1 cellular context compared by ENCODE assay signal in the genomic region with DNA sequence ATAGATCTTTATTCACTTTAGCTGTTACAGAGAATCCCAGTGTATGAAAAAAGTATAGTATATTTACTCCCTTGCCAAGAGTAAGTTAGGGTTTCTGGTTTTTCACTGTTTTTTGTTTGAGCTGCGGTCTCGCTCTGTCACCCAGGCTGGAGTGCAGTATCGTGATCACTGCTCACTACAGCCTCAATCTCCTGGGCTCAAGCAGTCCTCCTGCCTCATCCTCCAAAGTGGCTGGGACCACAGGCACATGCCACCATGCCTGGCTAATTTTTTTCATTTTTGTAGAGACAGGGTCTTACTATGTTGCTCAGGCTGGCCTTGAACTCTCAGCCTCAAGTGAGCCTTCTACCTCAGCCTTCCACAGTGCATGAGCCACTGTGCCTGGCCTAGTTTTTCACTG.
TF ChIP-seq lines count a peak whose summit lies in the region.

No MANE protein-coding gene starts in this region.

TF ChIP-seq in GM23338, 12 proteins besides CTCF, POLR2A, EP300 and RAD21:
- TF ChIP-seq POLR2AphosphoS5 (IDR thresholded peaks at IDR 0.05; ENCODE audit: low read depth), result no peak
- TF ChIP-seq CREB1 (CRISPR knock-in tag; IDR thresholded peaks at IDR 0.05; ENCODE audit: low read depth), result no peak
- TF ChIP-seq STAT1 (IDR thresholded peaks at IDR 0.05; ENCODE audit: unreplicated experiment), result no peak
- no peak for TF ChIP-seq NANOG (IDR thresholded peaks at IDR 0.05; ENCODE audit: borderline replicate concordance)
- no peak for TF ChIP-seq ZNF114 (CRISPR knock-in tag; IDR thresholded peaks at IDR 0.05)
- TF ChIP-seq, protein P1, sequence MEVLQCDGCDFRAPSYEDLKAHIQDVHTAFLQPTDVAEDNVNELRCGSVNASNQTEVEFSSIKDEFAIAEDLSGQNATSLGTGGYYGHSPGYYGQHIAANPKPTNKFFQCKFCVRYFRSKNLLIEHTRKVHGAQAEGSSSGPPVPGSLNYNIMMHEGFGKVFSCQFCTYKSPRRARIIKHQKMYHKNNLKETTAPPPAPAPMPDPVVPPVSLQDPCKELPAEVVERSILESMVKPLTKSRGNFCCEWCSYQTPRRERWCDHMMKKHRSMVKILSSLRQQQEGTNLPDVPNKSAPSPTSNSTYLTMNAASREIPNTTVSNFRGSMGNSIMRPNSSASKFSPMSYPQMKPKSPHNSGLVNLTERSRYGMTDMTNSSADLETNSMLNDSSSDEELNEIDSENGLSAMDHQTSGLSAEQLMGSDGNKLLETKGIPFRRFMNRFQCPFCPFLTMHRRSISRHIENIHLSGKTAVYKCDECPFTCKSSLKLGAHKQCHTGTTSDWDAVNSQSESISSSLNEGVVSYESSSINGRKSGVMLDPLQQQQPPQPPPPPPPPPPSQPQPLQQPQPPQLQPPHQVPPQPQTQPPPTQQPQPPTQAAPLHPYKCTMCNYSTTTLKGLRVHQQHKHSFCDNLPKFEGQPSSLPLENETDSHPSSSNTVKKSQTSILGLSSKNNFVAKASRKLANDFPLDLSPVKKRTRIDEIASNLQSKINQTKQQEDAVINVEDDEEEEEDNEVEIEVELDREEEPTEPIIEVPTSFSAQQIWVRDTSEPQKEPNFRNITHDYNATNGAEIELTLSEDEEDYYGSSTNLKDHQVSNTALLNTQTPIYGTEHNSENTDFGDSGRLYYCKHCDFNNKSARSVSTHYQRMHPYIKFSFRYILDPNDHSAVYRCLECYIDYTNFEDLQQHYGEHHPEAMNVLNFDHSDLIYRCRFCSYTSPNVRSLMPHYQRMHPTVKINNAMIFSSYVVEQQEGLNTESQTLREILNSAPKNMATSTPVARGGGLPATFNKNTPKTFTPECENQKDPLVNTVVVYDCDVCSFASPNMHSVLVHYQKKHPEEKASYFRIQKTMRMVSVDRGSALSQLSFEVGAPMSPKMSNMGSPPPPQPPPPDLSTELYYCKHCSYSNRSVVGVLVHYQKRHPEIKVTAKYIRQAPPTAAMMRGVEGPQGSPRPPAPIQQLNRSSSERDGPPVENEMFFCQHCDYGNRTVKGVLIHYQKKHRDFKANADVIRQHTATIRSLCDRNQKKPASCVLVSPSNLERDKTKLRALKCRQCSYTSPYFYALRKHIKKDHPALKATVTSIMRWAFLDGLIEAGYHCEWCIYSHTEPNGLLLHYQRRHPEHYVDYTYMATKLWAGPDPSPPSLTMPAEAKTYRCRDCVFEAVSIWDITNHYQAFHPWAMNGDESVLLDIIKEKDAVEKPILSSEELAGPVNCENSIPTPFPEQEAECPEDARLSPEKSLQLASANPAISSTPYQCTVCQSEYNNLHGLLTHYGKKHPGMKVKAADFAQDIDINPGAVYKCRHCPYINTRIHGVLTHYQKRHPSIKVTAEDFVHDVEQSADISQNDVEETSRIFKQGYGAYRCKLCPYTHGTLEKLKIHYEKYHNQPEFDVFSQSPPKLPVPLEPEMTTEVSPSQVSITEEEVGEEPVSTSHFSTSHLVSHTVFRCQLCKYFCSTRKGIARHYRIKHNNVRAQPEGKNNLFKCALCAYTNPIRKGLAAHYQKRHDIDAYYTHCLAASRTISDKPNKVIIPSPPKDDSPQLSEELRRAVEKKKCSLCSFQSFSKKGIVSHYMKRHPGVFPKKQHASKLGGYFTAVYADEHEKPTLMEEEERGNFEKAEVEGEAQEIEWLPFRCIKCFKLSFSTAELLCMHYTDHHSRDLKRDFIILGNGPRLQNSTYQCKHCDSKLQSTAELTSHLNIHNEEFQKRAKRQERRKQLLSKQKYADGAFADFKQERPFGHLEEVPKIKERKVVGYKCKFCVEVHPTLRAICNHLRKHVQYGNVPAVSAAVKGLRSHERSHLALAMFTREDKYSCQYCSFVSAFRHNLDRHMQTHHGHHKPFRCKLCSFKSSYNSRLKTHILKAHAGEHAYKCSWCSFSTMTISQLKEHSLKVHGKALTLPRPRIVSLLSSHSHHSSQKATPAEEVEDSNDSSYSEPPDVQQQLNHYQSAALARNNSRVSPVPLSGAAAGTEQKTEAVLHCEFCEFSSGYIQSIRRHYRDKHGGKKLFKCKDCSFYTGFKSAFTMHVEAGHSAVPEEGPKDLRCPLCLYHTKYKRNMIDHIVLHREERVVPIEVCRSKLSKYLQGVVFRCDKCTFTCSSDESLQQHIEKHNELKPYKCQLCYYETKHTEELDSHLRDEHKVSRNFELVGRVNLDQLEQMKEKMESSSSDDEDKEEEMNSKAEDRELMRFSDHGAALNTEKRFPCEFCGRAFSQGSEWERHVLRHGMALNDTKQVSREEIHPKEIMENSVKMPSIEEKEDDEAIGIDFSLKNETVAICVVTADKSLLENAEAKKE (CRISPR knock-in tag; IDR thresholded peaks at IDR 0.05), result no peak
- TF ChIP-seq EZH2phosphoT487 (IDR thresholded peaks at IDR 0.05; ENCODE audit: unreplicated experiment), result no peak
- TF ChIP-seq JUNB (IDR thresholded peaks at IDR 0.05; ENCODE audit: unreplicated experiment), result no peak
- no peak for TF ChIP-seq ZNF331 (CRISPR knock-in tag; IDR thresholded peaks at IDR 0.05; ENCODE audit: low read depth)
- TF ChIP-seq, protein P2, sequence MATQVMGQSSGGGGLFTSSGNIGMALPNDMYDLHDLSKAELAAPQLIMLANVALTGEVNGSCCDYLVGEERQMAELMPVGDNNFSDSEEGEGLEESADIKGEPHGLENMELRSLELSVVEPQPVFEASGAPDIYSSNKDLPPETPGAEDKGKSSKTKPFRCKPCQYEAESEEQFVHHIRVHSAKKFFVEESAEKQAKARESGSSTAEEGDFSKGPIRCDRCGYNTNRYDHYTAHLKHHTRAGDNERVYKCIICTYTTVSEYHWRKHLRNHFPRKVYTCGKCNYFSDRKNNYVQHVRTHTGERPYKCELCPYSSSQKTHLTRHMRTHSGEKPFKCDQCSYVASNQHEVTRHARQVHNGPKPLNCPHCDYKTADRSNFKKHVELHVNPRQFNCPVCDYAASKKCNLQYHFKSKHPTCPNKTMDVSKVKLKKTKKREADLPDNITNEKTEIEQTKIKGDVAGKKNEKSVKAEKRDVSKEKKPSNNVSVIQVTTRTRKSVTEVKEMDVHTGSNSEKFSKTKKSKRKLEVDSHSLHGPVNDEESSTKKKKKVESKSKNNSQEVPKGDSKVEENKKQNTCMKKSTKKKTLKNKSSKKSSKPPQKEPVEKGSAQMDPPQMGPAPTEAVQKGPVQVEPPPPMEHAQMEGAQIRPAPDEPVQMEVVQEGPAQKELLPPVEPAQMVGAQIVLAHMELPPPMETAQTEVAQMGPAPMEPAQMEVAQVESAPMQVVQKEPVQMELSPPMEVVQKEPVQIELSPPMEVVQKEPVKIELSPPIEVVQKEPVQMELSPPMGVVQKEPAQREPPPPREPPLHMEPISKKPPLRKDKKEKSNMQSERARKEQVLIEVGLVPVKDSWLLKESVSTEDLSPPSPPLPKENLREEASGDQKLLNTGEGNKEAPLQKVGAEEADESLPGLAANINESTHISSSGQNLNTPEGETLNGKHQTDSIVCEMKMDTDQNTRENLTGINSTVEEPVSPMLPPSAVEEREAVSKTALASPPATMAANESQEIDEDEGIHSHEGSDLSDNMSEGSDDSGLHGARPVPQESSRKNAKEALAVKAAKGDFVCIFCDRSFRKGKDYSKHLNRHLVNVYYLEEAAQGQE (IDR thresholded peaks at IDR 0.05; ENCODE audit: unreplicated experiment), result no peak
- TF ChIP-seq EZH2 (IDR thresholded peaks at IDR 0.05; ENCODE audit: low read depth, unreplicated experiment), result no peak
- TF ChIP-seq, protein P3, sequence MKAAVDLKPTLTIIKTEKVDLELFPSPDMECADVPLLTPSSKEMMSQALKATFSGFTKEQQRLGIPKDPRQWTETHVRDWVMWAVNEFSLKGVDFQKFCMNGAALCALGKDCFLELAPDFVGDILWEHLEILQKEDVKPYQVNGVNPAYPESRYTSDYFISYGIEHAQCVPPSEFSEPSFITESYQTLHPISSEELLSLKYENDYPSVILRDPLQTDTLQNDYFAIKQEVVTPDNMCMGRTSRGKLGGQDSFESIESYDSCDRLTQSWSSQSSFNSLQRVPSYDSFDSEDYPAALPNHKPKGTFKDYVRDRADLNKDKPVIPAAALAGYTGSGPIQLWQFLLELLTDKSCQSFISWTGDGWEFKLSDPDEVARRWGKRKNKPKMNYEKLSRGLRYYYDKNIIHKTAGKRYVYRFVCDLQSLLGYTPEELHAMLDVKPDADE (IDR thresholded peaks at IDR 0.05), result no peak
